Comparison of ENCODE assay signal across 18 cellular contexts in genomic region chr6:14550817-14551216, GRCh38.
DNase-seq lines count a peak whose midpoint lies in the region; ATAC-seq, FAIRE-seq and TF ChIP-seq lines count a peak whose summit lies in the region.
"Had no signal": no experiment of that assay in that cellular context is flagged by ENCODE, and none has a peak within 500 bp of the region (broad histone marks: within the 10 kb centered on the region; RNA-seq: fewer than 3 reads in every experiment).

No MANE protein-coding gene starts in this region.

- no peak overlapping the region for H3K4me3 Mint-ChIP-seq in effector memory CD8-positive, alpha-beta T cell
- H3K4me3 Mint-ChIP-seq in activated CD4-positive, alpha-beta T cell treated with anti-CD3 and anti-CD28 coated beads, Interleukin-2, amount 10 ng/mL, durations not matched to agents 24 days and 14 days = no peak overlapping the region
- H3K4me3 Mint-ChIP-seq: activated CD4-positive, alpha-beta memory T cell treated with anti-CD3 and anti-CD28 coated beads for 36 hours; activated naive CD8-positive, alpha-beta T cell treated with anti-CD3 and anti-CD28 coated beads, Interleukin-2, amount 10 ng/mL, durations not matched to agents 7 days and 5 days; nephron had no signal

- H3K4me1 Mint-ChIP-seq in effector memory CD8-positive, alpha-beta T cell (ENCODE audit: low read depth in 2 of 2) = no peaks in the 10 kb centered on the region
- H3K4me1 Mint-ChIP-seq in activated CD4-positive, alpha-beta T cell treated with anti-CD3 and anti-CD28 coated beads, Interleukin-2, amount 10 ng/mL, durations not matched to agents 24 days and 14 days = peaks cover 3% of the 10 kb centered on the region
- H3K4me1 Mint-ChIP-seq: activated naive CD8-positive, alpha-beta T cell treated with anti-CD3 and anti-CD28 coated beads, Interleukin-2, amount 10 ng/mL, durations not matched to agents 7 days and 5 days had no signal

- H3K36me3 Mint-ChIP-seq in effector memory CD8-positive, alpha-beta T cell (ENCODE audit: insufficient read depth) = no peaks in the 10 kb centered on the region
- H3K36me3 Mint-ChIP-seq in activated CD4-positive, alpha-beta T cell treated with anti-CD3 and anti-CD28 coated beads, Interleukin-2, amount 10 ng/mL, durations not matched to agents 24 days and 14 days (ENCODE audit: low read depth) = no peaks in the 10 kb centered on the region
- H3K36me3 Mint-ChIP-seq: activated CD4-positive, alpha-beta memory T cell treated with anti-CD3 and anti-CD28 coated beads for 36 hours; activated naive CD8-positive, alpha-beta T cell treated with anti-CD3 and anti-CD28 coated beads, Interleukin-2, amount 10 ng/mL, durations not matched to agents 7 days and 5 days had no signal

- no peak for TF ChIP-seq CTCF in fibroblast of mammary gland (conservative IDR thresholded peaks at IDR 0.05; ENCODE audit: control insufficient read depth, insufficient read depth, low read depth, low read length)

- no peak for TF ChIP-seq POLR2A in H54 (IDR thresholded peaks at IDR 0.05; ENCODE audit: low read depth, low read length)

- intact Hi-C loops in activated CD4-positive, alpha-beta T cell treated with anti-CD3 and anti-CD28 coated beads, Interleukin-2, amount 10 ng/mL, durations not matched to agents 24 days and 14 days (cut with micrococcal nuclease) = no loop called here

- H3K27me3 Mint-ChIP-seq in effector memory CD8-positive, alpha-beta T cell = peaks cover 0 to 7% of the 10 kb centered on the region in 2 donors
- peaks cover 4% of the 10 kb centered on the region for H3K27me3 Mint-ChIP-seq in activated CD4-positive, alpha-beta T cell treated with anti-CD3 and anti-CD28 coated beads, Interleukin-2, amount 10 ng/mL, durations not matched to agents 24 days and 14 days

- no peaks in the 10 kb centered on the region for H3K9me3 Mint-ChIP-seq in effector memory CD8-positive, alpha-beta T cell
- H3K9me3 Mint-ChIP-seq in activated CD4-positive, alpha-beta T cell treated with anti-CD3 and anti-CD28 coated beads, Interleukin-2, amount 10 ng/mL, durations not matched to agents 24 days and 14 days = no peaks in the 10 kb centered on the region
- H3K9me3 Mint-ChIP-seq: activated CD4-positive, alpha-beta memory T cell treated with anti-CD3 and anti-CD28 coated beads for 36 hours; activated naive CD8-positive, alpha-beta T cell treated with anti-CD3 and anti-CD28 coated beads, Interleukin-2, amount 10 ng/mL, durations not matched to agents 7 days and 5 days; nephron had no signal

- H3K27ac Mint-ChIP-seq in effector memory CD8-positive, alpha-beta T cell = no peak overlapping the region
- no peak overlapping the region for H3K27ac Mint-ChIP-seq in activated CD4-positive, alpha-beta T cell treated with anti-CD3 and anti-CD28 coated beads, Interleukin-2, amount 10 ng/mL, durations not matched to agents 24 days and 14 days
- H3K27ac Mint-ChIP-seq: activated CD4-positive, alpha-beta memory T cell treated with anti-CD3 and anti-CD28 coated beads for 36 hours; activated naive CD8-positive, alpha-beta T cell treated with anti-CD3 and anti-CD28 coated beads, Interleukin-2, amount 10 ng/mL, durations not matched to agents 7 days and 5 days; nephron had no signal

- DNase-seq in AG08395 (ENCODE audit: low spot score) = peak; percentile 37
- DNase-seq in LHCN-M2 (ENCODE audit: low read depth) = peak; percentile 13
- DNase-seq in fibroblast of mammary gland (ENCODE audit: low read depth) = peak; percentile 82
- DNase-seq in myocyte (ENCODE audit: low read depth) = peak; percentile 83
- no peak for DNase-seq in effector memory CD8-positive, alpha-beta T cell
- no peak for DNase-seq in activated CD4-positive, alpha-beta T cell treated with anti-CD3 and anti-CD28 coated beads, Interleukin-2, amount 10 ng/mL, durations not matched to agents 24 days and 14 days
- no peak for DNase-seq in H54 (ENCODE audit: insufficient read length, low spot score)
- DNase-seq: activated CD4-positive, alpha-beta memory T cell treated with anti-CD3 and anti-CD28 coated beads for 36 hours; activated naive CD8-positive, alpha-beta T cell treated with anti-CD3 and anti-CD28 coated beads, Interleukin-2, amount 10 ng/mL, durations not matched to agents 7 days and 5 days; AML-193; foreskin keratinocyte; NCI-H1694; NCI-H510A; OCI-M1 had no signal

- no peak overlapping the region for H3K4me3 ChIP-seq in fibroblast of mammary gland (ENCODE audit: control insufficient read depth, low read depth, low read length)
- H3K4me3 ChIP-seq: cardiac muscle cell had no signal

- no peak for FAIRE-seq in H54 (lab: Jason Lieb, UNC)
- FAIRE-seq: TTC549 had no signal

- ATAC-seq in effector memory CD8-positive, alpha-beta T cell (replicated peaks) = no peak
- no peak for ATAC-seq in GM18870 (IDR thresholded peaks at IDR 0.05; ENCODE audit: unreplicated experiment)
- ATAC-seq: foreskin keratinocyte had no signal

Comparison
In these comparisons a context has a peak if more than half of its experiments do, and no peak if none do; other contexts are left out.
1. DNase-seq: peak in AG08395 (single experiment), LHCN-M2 (single experiment), fibroblast of mammary gland (single experiment) and myocyte (single experiment); none in effector memory CD8-positive, alpha-beta T cell (0 of 3), activated CD4-positive, alpha-beta T cell treated with anti-CD3 and anti-CD28 coated beads, Interleukin-2, amount 10 ng/mL, durations not matched to agents 24 days and 14 days (single experiment) and H54 (single experiment).